In the genomic region with DNA sequence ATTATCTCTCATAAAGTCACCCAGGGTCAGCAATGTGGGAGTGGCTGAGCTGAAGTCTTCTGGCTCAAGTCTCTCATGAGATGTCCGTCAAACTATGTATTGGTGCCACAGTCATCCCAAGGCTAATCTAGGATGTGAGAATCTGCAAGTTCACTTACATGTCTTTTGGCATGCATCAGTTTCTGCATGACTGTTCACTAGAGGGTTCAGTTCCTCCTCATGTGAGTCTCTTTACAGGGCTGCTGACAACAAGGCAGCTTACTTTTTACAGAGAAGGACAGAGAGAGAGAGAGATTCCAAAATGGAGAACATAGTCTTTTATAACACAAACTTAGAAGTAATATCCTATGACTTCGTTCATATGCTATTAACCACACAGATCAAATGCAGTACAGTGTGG, we compare ENCODE assay signal across 28 cellular contexts.
DNase-seq lines count a peak whose midpoint lies in the region; ATAC-seq, FAIRE-seq and TF ChIP-seq lines count a peak whose summit lies in the region.
"Had no signal": no experiment of that assay in that cellular context is flagged by ENCODE, and none has a peak within 500 bp of the region (broad histone marks: within the 10 kb centered on the region; RNA-seq: fewer than 3 reads in every experiment).

No MANE protein-coding gene starts in this region.

- H3K4me3 ChIP-seq in GM12865 (ENCODE audit: low read depth, low read length) = no peak overlapping the region
- H3K4me3 ChIP-seq in GM23338 = no peak overlapping the region
- H3K4me3 ChIP-seq in OCI-LY3 (ENCODE audit: low read length) = no peak overlapping the region
- H3K4me3 ChIP-seq in GM12878 = no peak overlapping the region
- no peak overlapping the region for H3K4me3 ChIP-seq in hepatocyte
- H3K4me3 ChIP-seq: BLaER1 had no signal

- no peak for TF ChIP-seq RAD21 in GM12878 (IDR thresholded peaks at IDR 0.05; ENCODE audit: insufficient read depth, low read depth, low read length)

- in situ Hi-C loops in GM12878 (cut with MboI) = no loop called here

- H3K27ac ChIP-seq in GM23338 (ENCODE audit: low read depth) = no peak overlapping the region
- peak overlapping the region; percentile 31 for H3K27ac ChIP-seq in OCI-LY3 (ENCODE audit: low read length)
- no peak overlapping the region for H3K27ac ChIP-seq in GM12878 (ENCODE audit: control insufficient read depth, insufficient read depth)
- H3K27ac ChIP-seq in hepatocyte = no peak overlapping the region
- H3K27ac ChIP-seq: 22Rv1, BLaER1 had no signal

- no peaks in the 10 kb centered on the region for H3K36me3 Mint-ChIP-seq in GM23338 (ENCODE audit: low read depth)
- no peaks in the 10 kb centered on the region for H3K36me3 Mint-ChIP-seq in activated naive CD8-positive, alpha-beta T cell treated with anti-CD3 and anti-CD28 coated beads, Interleukin-2, amount 50 U/mL, for 24 hours (ENCODE audit: low read depth)
- H3K36me3 Mint-ChIP-seq: CD14-positive monocyte; CD4-positive, alpha-beta memory T cell; CD4-positive, CD25-positive, alpha-beta regulatory T cell; CD8-positive, alpha-beta memory T cell had no signal

- no peak for FAIRE-seq in GM12878 (lab: Jason Lieb, UNC)
- FAIRE-seq in RCC 7860 (lab: Jason Lieb, UNC) = no peak
- FAIRE-seq: GM12892, GM18507, GM19239 had no signal

- no TSS peak for BruUV-seq in GM12878 (replicated peaks; lab: Mats Ljungman, UMichigan)

- H3K9me3 ChIP-seq in OCI-LY3 (ENCODE audit: insufficient read depth, low read length) = no peaks in the 10 kb centered on the region
- no peaks in the 10 kb centered on the region for H3K9me3 ChIP-seq in GM12878 (replicated peaks; ENCODE audit: control insufficient read depth, insufficient read depth, low read length)
- no peaks in the 10 kb centered on the region for H3K9me3 ChIP-seq in hepatocyte (ENCODE audit: low read depth)
- H3K9me3 ChIP-seq: BE2C, BLaER1 had no signal

- SMC1A ChIA-PET in GM12878 (lab: Charles Lee; ENCODE audit: uncharacterized antibody, unreplicated experiment) = interaction anchor here (1.4 to 1.5 kb wide), 2 partner anchors 18 to 19 kb away, joined by 4 to 5 read pairs; no protein-coding TSS in a partner anchor

- H3K27ac Mint-ChIP-seq in GM23338 = no peak overlapping the region
- no peak overlapping the region for H3K27ac Mint-ChIP-seq in activated naive CD8-positive, alpha-beta T cell treated with anti-CD3 and anti-CD28 coated beads, Interleukin-2, amount 50 U/mL, for 24 hours
- H3K27ac Mint-ChIP-seq: CD14-positive monocyte; CD4-positive, alpha-beta memory T cell; CD4-positive, CD25-positive, alpha-beta regulatory T cell; CD8-positive, alpha-beta memory T cell had no signal

- no peaks in the 10 kb centered on the region for H3K27me3 ChIP-seq in GM23338 (ENCODE audit: insufficient read depth)
- no peaks in the 10 kb centered on the region for H3K27me3 ChIP-seq in OCI-LY3 (ENCODE audit: low read depth, low read length)
- no peaks in the 10 kb centered on the region for H3K27me3 ChIP-seq in GM12878 (replicated peaks in 1 of 2; ENCODE audit: control insufficient read depth in 2 of 2, insufficient read depth in 2 of 2, low read length in 1 of 2)
- H3K27me3 ChIP-seq in hepatocyte = no peaks in the 10 kb centered on the region
- H3K27me3 ChIP-seq: BE2C, BLaER1 had no signal

- H3K4me2 ChIP-seq in GM23338 (no peak overlapping the region), OCI-LY3 (ENCODE audit: low read length) (peak overlapping the region; percentile 40), GM12878 (ENCODE audit: control insufficient read depth, insufficient read depth) (no peak overlapping the region), hepatocyte (no peak overlapping the region)
- H3K4me2 ChIP-seq: BLaER1 had no signal

- no peak for TF ChIP-seq EP300 in GM12878 (IDR thresholded peaks at IDR 0.05; ENCODE audit: borderline replicate concordance in 1 of 2, control insufficient read depth in 1 of 2, low read depth in 2 of 2, low read length in 2 of 2)

- H3K4me1 ChIP-seq in GM23338 (ENCODE audit: insufficient read depth) (peaks cover 10% of the 10 kb centered on the region), OCI-LY3 (ENCODE audit: low read length) (peaks cover 8% of the 10 kb centered on the region), GM12878 (ENCODE audit: control insufficient read depth, insufficient read depth, low read length) (no peaks in the 10 kb centered on the region), hepatocyte (ENCODE audit: insufficient read depth) (no peaks in the 10 kb centered on the region)
- H3K4me1 ChIP-seq: BE2C, BLaER1 had no signal

- intact Hi-C loops in GM12878 (cut with micrococcal nuclease; ENCODE audit: unreplicated experiment) = no loop called here

- no peaks in the 10 kb centered on the region for H3F3A ChIP-seq in GM23338 (replicated peaks; ENCODE audit: low read depth)

- H2AFZ ChIP-seq in GM23338 (peak overlapping the region; percentile 64; the same call in 1 of the 2 replicates), OCI-LY3 (ENCODE audit: low read depth, low read length) (peak overlapping the region; percentile 81), GM12878 (ENCODE audit: control insufficient read depth, low read depth, low read length) (no peak overlapping the region), hepatocyte (no peak overlapping the region)

- no peak overlapping the region for H3K4me3 Mint-ChIP-seq in GM23338
- H3K4me3 Mint-ChIP-seq in activated naive CD8-positive, alpha-beta T cell treated with anti-CD3 and anti-CD28 coated beads, Interleukin-2, amount 50 U/mL, for 24 hours = no peak overlapping the region
- H3K4me3 Mint-ChIP-seq: CD14-positive monocyte; CD4-positive, alpha-beta memory T cell; CD4-positive, CD25-positive, alpha-beta regulatory T cell; CD8-positive, alpha-beta memory T cell had no signal

- no peaks in the 10 kb centered on the region for H3K4me1 Mint-ChIP-seq in GM23338
- H3K4me1 Mint-ChIP-seq in activated naive CD8-positive, alpha-beta T cell treated with anti-CD3 and anti-CD28 coated beads, Interleukin-2, amount 50 U/mL, for 24 hours = no peaks in the 10 kb centered on the region
- H3K4me1 Mint-ChIP-seq: CD14-positive monocyte; CD4-positive, alpha-beta memory T cell; CD4-positive, CD25-positive, alpha-beta regulatory T cell; CD8-positive, alpha-beta memory T cell had no signal

- H4K20me1 ChIP-seq in GM23338 (replicated peaks; ENCODE audit: insufficient read depth) (no peaks in the 10 kb centered on the region), OCI-LY3 (ENCODE audit: insufficient read depth, low read length) (no peaks in the 10 kb centered on the region), GM12878 (ENCODE audit: control insufficient read depth, insufficient read depth) (no peaks in the 10 kb centered on the region), hepatocyte (ENCODE audit: insufficient read depth, poor library complexity, severe bottlenecking) (no peaks in the 10 kb centered on the region)
- H4K20me1 ChIP-seq: BLaER1 had no signal

- 0 out of 2 replicates have a peak, but pooled peaks cover 3% of the 10 kb centered on the region for H3K36me3 ChIP-seq in GM23338 (ENCODE audit: insufficient read depth)
- no peaks in the 10 kb centered on the region for H3K36me3 ChIP-seq in OCI-LY3 (replicated peaks; ENCODE audit: low read depth, low read length)
- H3K36me3 ChIP-seq in GM12878 (ENCODE audit: control insufficient read depth in 2 of 2, insufficient read depth in 2 of 2, low read length in 1 of 2) = no peaks in the 10 kb centered on the region
- no peaks in the 10 kb centered on the region for H3K36me3 ChIP-seq in hepatocyte (replicated peaks; ENCODE audit: insufficient read depth, low read depth)
- H3K36me3 ChIP-seq: BE2C, BLaER1 had no signal

- TF ChIP-seq POLR2A in GM12878 (IDR thresholded peaks at IDR 0.05; ENCODE audit: low read depth, low read length) = no peak

- WGBS in GM12878 (ENCODE audit: insufficient coverage, insufficient replicate concordance, low lambda C conversion rate, missing lambda C conversion rate) = 0% methylated on average over 2 of the region's 2 CpGs
- 97% methylated on average over 2 of the region's 2 CpGs for WGBS in hepatocyte (ENCODE audit: low lambda C conversion rate, missing lambda C conversion rate)

- H3K79me2 ChIP-seq in GM23338 (replicated peaks; ENCODE audit: insufficient read depth) (no peaks in the 10 kb centered on the region), OCI-LY3 (ENCODE audit: low read length) (no peaks in the 10 kb centered on the region), GM12878 (ENCODE audit: control insufficient read depth, insufficient read depth, low read length) (no peaks in the 10 kb centered on the region), hepatocyte (no peaks in the 10 kb centered on the region)

- CTCF ChIA-PET in GM12878 (lab: Yijun Ruan, JAX) = interaction anchor here (0.8 kb wide), 1 partner anchor 15 kb away, joined by 3 read pairs; no protein-coding TSS in a partner anchor

- POLR2A ChIA-PET in GM12878 (lab: Charles Lee) = no interaction called here

- DNase-seq in GM12865 (ENCODE audit: low read depth) (peak; percentile 9), GM23338 (ENCODE audit: low spot score) (no peak), GM12878 (ENCODE audit: low read depth, low spot score) (no peak), RCC 7860 (ENCODE audit: low spot score) (no peak), hepatocyte (ENCODE audit: low spot score) (no peak), NCI-H2107 (lab: John Stamatoyannopoulos, UW) (no peak)
- DNase-seq in activated naive CD8-positive, alpha-beta T cell treated with anti-CD3 and anti-CD28 coated beads, Interleukin-2, amount 50 U/mL, for 24 hours = no peak
- DNase-seq: ACHN; BE2C; C1 segment of cervical spinal cord; CD4-positive, alpha-beta memory T cell; CD4-positive, CD25-positive, alpha-beta regulatory T cell; CD8-positive, alpha-beta memory T cell; COR-L47; DMS 273 treated with DMSO at 0.1 percent for 48 hours; DMS153; DMS53; DMS79; DND-41; EL; GDM1 had no signal

- H3K9me2 ChIP-seq in GM23338 (ENCODE audit: insufficient read depth) = no peaks in the 10 kb centered on the region; the same call in 1 of the 2 replicates
- no peaks in the 10 kb centered on the region for H3K9me2 ChIP-seq in hepatocyte (replicated peaks; ENCODE audit: insufficient read depth)

- no peak overlapping the region for H3K9ac ChIP-seq in OCI-LY3 (ENCODE audit: low read length)
- H3K9ac ChIP-seq in GM12878 (ENCODE audit: control insufficient read depth, insufficient read depth, low read length) = no peak overlapping the region
- H3K9ac ChIP-seq: BLaER1 had no signal

- ATAC-seq in GM23338 = no peak
- peak; percentile 52; the same call in 2 of the 3 replicates for ATAC-seq in GM12878
- no peak for ATAC-seq in activated naive CD8-positive, alpha-beta T cell treated with anti-CD3 and anti-CD28 coated beads, Interleukin-2, amount 50 U/mL, for 24 hours

- RAD21 ChIA-PET in GM12878 (lab: Charles Lee; ENCODE audit: unreplicated experiment) = no interaction called here

- H3K9me3 Mint-ChIP-seq in GM23338 = no peaks in the 10 kb centered on the region
- peaks cover 3% of the 10 kb centered on the region for H3K9me3 Mint-ChIP-seq in activated naive CD8-positive, alpha-beta T cell treated with anti-CD3 and anti-CD28 coated beads, Interleukin-2, amount 50 U/mL, for 24 hours
- H3K9me3 Mint-ChIP-seq: CD8-positive, alpha-beta memory T cell had no signal

- TF ChIP-seq CTCF in GM12865 (IDR thresholded peaks at IDR 0.05; ENCODE audit: insufficient read depth, low read depth, low read length, missing control alignments) = no peak
- TF ChIP-seq CTCF in GM23338 (conservative IDR thresholded peaks at IDR 0.05; ENCODE audit: low read depth in 2 of 2) = no peak
- TF ChIP-seq CTCF in OCI-LY3 (IDR thresholded peaks at IDR 0.05; ENCODE audit: low read depth, low read length) = no peak
- no peak for TF ChIP-seq CTCF in GM12878 (IDR thresholded peaks at IDR 0.05 in 2 of 3, conservative IDR thresholded peaks at IDR 0.05 in 1 of 3; ENCODE audit: control insufficient read depth in 2 of 3, extremely low read depth in 1 of 3, insufficient read depth in 1 of 3, low read depth in 3 of 3, low read length in 3 of 3)
- no peak for TF ChIP-seq CTCF in hepatocyte (IDR thresholded peaks at IDR 0.05; ENCODE audit: poor library complexity)

- no peaks in the 10 kb centered on the region for H3K27me3 Mint-ChIP-seq in GM23338 (ENCODE audit: insufficient read depth, low read depth, poor library complexity)
- no peaks in the 10 kb centered on the region for H3K27me3 Mint-ChIP-seq in activated naive CD8-positive, alpha-beta T cell treated with anti-CD3 and anti-CD28 coated beads, Interleukin-2, amount 50 U/mL, for 24 hours
- H3K27me3 Mint-ChIP-seq: CD4-positive, CD25-positive, alpha-beta regulatory T cell had no signal

Comparison
In these comparisons a context has a peak if more than half of its experiments do, and no peak if none do; other contexts are left out.
1. H2AFZ ChIP-seq: peak in GM23338 (single experiment) and OCI-LY3 (single experiment); none in GM12878 (single experiment) and hepatocyte (single experiment).